ENCODE assay signal across 8 cellular contexts in genomic region chr11:65498977-65499712, GRCh38. TPM values are rescaled to one million over a fixed set of nuclear protein-coding genes. Genes with fewer than 3 reads are reported as not detected.
DNase-seq lines count a peak whose midpoint lies in the region; ATAC-seq lines count a peak whose summit lies in the region.

Gene MALAT1 (plus strand): TSS chr11:65499045.

- H3K27me3 ChIP-seq in mesendoderm (ENCODE audit: insufficient read depth, low read length, poor library complexity), result no peaks in the 10 kb centered on the region

- peak within 1 kb of the TSS; percentile 99 for H3K9ac ChIP-seq in mesendoderm (ENCODE audit: low read length)

- H3K56ac ChIP-seq in mesendoderm (ENCODE audit: low read length), result peak within 1 kb of the TSS; percentile 99

- H3K79me2 ChIP-seq in mesendoderm (ENCODE audit: control insufficient read depth, insufficient read depth, low read length), result peaks cover 44% of the 10 kb centered on the region

- H3K23ac ChIP-seq in mesendoderm (ENCODE audit: low read length), result peak within 1 kb of the TSS; percentile 29

- H4K8ac ChIP-seq in mesendoderm (ENCODE audit: low read depth, low read length), result peak within 1 kb of the TSS; percentile 99

- peaks cover 5% of the 10 kb centered on the region for H3K79me1 ChIP-seq in mesendoderm (ENCODE audit: low read length)

- H3K4me3 ChIP-seq in mesendoderm (ENCODE audit: low read length), result peak within 1 kb of the TSS; percentile 94

- peak within 1 kb of the TSS; percentile 98 for H2BK120ac ChIP-seq in mesendoderm (ENCODE audit: low read depth, low read length)

- H3K27ac Mint-ChIP-seq in effector memory CD8-positive, alpha-beta T cell, result no peak within 1 kb of the TSS

- H3K4me1 ChIP-seq in mesendoderm (ENCODE audit: control insufficient read depth, low read depth, low read length), result peaks cover 9% of the 10 kb centered on the region

- H3K4me3 Mint-ChIP-seq in effector memory CD8-positive, alpha-beta T cell, result no peak within 1 kb of the TSS

- H3K4me2 ChIP-seq in mesendoderm (ENCODE audit: low read length), result peak within 1 kb of the TSS; percentile 99

- peak; percentile 85 for DNase-seq in GDM1 (lab: John Stamatoyannopoulos, UW)
- DNase-seq in HT-29 (ENCODE audit: low spot score), result peak; percentile 98
- peak; percentile 82 to 86 for DNase-seq in NOMO-1 (lab: John Stamatoyannopoulos, UW; ENCODE audit: unreplicated experiment in 2 of 2)
- DNase-seq in activated CD8-positive, alpha-beta memory T cell treated with anti-CD3 and anti-CD28 coated beads for 24 hours, result peak; percentile 99
- DNase-seq in effector memory CD8-positive, alpha-beta T cell, result peak; percentile 91 to 97 (median 93)
- peak; percentile 96 for DNase-seq in mesendoderm
- peak; percentile 80 for DNase-seq in stimulated activated CD8-positive, alpha-beta memory T cell treated with anti-CD3 and anti-CD28 coated beads, Interleukin-12 subunit alpha, Interleukin-12 subunit beta, amount 100 ng/mL, for 24 hours (ENCODE audit: extremely low read depth)

- peak within 1 kb of the TSS; percentile 27 for H2BK15ac ChIP-seq in mesendoderm (replicated peaks; ENCODE audit: low read depth)

- H4K5ac ChIP-seq in mesendoderm (ENCODE audit: low read length), result peak within 1 kb of the TSS; percentile 36

- peak within 1 kb of the TSS; percentile 99 for H3K27ac ChIP-seq in mesendoderm (ENCODE audit: low read depth, low read length)

- ATAC-seq in effector memory CD8-positive, alpha-beta T cell (replicated peaks), result peak; percentile 23
- ATAC-seq in GM19395 (IDR thresholded peaks at IDR 0.05; ENCODE audit: unreplicated experiment), result no peak

- H3K4me1 Mint-ChIP-seq in effector memory CD8-positive, alpha-beta T cell (ENCODE audit: low read depth in 2 of 2), result peaks cover 30 to 34% of the 10 kb centered on the region in 2 donors

- 100% methylated on average over 4 of the region's 24 CpGs for WGBS in mesendoderm (ENCODE audit: extremely low coverage, insufficient coverage, low lambda C conversion rate)

- H3K27me3 Mint-ChIP-seq in effector memory CD8-positive, alpha-beta T cell, result no peaks in the 10 kb centered on the region

- H3K4ac ChIP-seq in mesendoderm (ENCODE audit: low read depth, low read length), result peak within 1 kb of the TSS; percentile 100

- H3K18ac ChIP-seq in mesendoderm (ENCODE audit: low read length), result peak within 1 kb of the TSS; percentile 100

- no peaks in the 10 kb centered on the region for H3K36me3 Mint-ChIP-seq in effector memory CD8-positive, alpha-beta T cell (ENCODE audit: insufficient read depth)

- peak within 1 kb of the TSS; percentile 97 for H2AK5ac ChIP-seq in mesendoderm (ENCODE audit: low read length)

- H3K36me3 ChIP-seq in mesendoderm (ENCODE audit: control insufficient read depth, insufficient read depth, low read length), result peaks cover 6% of the 10 kb centered on the region

- peak within 1 kb of the TSS; percentile 96 for H2BK5ac ChIP-seq in mesendoderm (ENCODE audit: low read length)

- H3K9me3 Mint-ChIP-seq in effector memory CD8-positive, alpha-beta T cell, result no peaks in the 10 kb centered on the region

RNA-seq across cellular contexts. Expression of gene MALAT1, which starts in this region (rescaled TPM):
- total RNA-seq in HT-29 (2014; rRNA removed; shearing (Covaris generic)), result 1,827 and 2,040 TPM in 2 replicates
- 112 TPM for polyA plus RNA-seq in mesendoderm (2013, experiment 1 of 2)
- 116 TPM for polyA plus RNA-seq in mesendoderm (2013, experiment 2 of 2)
